In the genomic region with DNA sequence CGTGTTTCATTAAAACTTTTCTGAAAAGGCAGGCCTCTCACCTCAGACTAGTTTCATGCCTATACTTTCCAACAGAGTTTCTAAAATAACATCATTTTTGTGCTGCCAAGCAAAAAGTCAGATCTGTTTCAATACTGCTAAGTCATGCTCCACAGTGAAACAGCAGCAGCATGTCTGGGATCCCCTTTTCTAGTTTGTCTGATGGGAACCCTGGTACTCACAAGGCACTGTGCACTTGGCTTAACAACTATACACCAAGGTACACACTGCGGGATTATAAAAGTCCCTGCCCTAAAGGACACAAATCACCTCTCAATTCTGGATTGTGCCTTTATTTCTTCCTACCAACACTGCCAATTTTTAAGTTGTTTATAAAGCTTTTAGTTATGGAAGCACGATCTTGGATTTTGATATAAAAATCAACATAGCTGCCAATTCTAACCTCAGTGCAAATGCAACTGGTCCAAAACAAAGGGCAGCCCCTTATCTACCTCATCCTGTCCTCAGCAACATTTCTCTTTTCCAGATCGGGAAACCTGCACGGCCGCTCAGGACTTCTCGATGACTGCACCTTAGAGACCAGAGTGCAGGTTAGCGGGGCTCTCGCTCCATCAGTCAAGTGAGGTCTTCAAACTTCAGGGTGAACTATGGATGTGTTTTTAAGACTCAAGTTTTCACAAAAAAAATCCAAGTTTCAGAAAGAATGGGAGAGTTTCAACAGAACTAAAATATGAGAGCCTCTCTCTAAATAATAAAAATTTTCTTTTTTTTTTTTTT, we compare ENCODE assay signal across 1 cellular context.
A peak's percentile ranks its signal among the peaks of the same experiment; 100 is the strongest.
TF ChIP-seq lines count a peak whose summit lies in the region.

No MANE protein-coding gene starts in this region.

TF ChIP-seq in K562, 482 proteins besides CTCF, POLR2A, EP300 and RAD21 (continued from another document and continues in another):
- TF ChIP-seq, protein P1, sequence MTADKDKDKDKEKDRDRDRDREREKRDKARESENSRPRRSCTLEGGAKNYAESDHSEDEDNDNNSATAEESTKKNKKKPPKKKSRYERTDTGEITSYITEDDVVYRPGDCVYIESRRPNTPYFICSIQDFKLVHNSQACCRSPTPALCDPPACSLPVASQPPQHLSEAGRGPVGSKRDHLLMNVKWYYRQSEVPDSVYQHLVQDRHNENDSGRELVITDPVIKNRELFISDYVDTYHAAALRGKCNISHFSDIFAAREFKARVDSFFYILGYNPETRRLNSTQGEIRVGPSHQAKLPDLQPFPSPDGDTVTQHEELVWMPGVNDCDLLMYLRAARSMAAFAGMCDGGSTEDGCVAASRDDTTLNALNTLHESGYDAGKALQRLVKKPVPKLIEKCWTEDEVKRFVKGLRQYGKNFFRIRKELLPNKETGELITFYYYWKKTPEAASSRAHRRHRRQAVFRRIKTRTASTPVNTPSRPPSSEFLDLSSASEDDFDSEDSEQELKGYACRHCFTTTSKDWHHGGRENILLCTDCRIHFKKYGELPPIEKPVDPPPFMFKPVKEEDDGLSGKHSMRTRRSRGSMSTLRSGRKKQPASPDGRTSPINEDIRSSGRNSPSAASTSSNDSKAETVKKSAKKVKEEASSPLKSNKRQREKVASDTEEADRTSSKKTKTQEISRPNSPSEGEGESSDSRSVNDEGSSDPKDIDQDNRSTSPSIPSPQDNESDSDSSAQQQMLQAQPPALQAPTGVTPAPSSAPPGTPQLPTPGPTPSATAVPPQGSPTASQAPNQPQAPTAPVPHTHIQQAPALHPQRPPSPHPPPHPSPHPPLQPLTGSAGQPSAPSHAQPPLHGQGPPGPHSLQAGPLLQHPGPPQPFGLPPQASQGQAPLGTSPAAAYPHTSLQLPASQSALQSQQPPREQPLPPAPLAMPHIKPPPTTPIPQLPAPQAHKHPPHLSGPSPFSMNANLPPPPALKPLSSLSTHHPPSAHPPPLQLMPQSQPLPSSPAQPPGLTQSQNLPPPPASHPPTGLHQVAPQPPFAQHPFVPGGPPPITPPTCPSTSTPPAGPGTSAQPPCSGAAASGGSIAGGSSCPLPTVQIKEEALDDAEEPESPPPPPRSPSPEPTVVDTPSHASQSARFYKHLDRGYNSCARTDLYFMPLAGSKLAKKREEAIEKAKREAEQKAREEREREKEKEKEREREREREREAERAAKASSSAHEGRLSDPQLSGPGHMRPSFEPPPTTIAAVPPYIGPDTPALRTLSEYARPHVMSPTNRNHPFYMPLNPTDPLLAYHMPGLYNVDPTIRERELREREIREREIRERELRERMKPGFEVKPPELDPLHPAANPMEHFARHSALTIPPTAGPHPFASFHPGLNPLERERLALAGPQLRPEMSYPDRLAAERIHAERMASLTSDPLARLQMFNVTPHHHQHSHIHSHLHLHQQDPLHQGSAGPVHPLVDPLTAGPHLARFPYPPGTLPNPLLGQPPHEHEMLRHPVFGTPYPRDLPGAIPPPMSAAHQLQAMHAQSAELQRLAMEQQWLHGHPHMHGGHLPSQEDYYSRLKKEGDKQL (CRISPR knock-in tag; IDR thresholded peaks at IDR 0.05; ENCODE audit: borderline replicate concordance) = no peak
- peak; percentile 6 for TF ChIP-seq KDM5B (IDR thresholded peaks at IDR 0.05; ENCODE audit: insufficient replicate concordance, low read depth, low read length)
- no peak for TF ChIP-seq JUND (IDR thresholded peaks at IDR 0.05; ENCODE audit: borderline replicate concordance, low read depth, low read length)
- peak; percentile 15; the same call in 1 of the 3 replicates for TF ChIP-seq JUND (tag; IDR thresholded peaks at IDR 0.05; ENCODE audit: borderline replicate concordance, low read depth, low read length)
- TF ChIP-seq HMGN3 (IDR thresholded peaks at IDR 0.05; ENCODE audit: borderline replicate concordance, extremely low read depth, insufficient read length, low read depth, low read length) = no peak
- TF ChIP-seq ZNF41 (CRISPR knock-in tag; conservative IDR thresholded peaks at IDR 0.05) = no peak
- TF ChIP-seq, protein P2, sequence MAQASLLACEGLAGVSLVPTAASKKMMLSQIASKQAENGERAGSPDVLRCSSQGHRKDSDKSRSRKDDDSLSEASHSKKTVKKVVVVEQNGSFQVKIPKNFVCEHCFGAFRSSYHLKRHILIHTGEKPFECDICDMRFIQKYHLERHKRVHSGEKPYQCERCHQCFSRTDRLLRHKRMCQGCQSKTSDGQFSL (CRISPR knock-in tag; IDR thresholded peaks at IDR 0.05) = no peak
- TF ChIP-seq, protein P2 (tag; IDR thresholded peaks at IDR 0.05) = no peak
- TF ChIP-seq, protein P3, sequence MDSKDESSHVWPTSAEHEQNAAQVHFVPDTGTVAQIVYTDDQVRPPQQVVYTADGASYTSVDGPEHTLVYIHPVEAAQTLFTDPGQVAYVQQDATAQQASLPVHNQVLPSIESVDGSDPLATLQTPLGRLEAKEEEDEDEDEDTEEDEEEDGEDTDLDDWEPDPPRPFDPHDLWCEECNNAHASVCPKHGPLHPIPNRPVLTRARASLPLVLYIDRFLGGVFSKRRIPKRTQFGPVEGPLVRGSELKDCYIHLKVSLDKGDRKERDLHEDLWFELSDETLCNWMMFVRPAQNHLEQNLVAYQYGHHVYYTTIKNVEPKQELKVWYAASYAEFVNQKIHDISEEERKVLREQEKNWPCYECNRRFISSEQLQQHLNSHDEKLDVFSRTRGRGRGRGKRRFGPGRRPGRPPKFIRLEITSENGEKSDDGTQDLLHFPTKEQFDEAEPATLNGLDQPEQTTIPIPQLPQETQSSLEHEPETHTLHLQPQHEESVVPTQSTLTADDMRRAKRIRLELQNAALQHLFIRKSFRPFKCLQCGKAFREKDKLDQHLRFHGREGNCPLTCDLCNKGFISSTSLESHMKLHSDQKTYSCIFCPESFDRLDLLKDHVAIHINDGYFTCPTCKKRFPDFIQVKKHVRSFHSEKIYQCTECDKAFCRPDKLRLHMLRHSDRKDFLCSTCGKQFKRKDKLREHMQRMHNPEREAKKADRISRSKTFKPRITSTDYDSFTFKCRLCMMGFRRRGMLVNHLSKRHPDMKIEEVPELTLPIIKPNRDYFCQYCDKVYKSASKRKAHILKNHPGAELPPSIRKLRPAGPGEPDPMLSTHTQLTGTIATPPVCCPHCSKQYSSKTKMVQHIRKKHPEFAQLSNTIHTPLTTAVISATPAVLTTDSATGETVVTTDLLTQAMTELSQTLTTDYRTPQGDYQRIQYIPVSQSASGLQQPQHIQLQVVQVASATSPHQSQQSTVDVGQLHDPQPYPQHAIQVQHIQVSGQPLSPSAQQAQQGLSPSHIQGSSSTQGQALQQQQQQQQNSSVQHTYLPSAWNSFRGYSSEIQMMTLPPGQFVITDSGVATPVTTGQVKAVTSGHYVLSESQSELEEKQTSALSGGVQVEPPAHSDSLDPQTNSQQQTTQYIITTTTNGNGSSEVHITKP (IDR thresholded peaks at IDR 0.05; ENCODE audit: partially characterized antibody) = no peak
- TF ChIP-seq SMARCE1 (IDR thresholded peaks at IDR 0.05) = 0 out of 2 replicates have a peak, but pooled peaks have one; percentile 33
- no peak for TF ChIP-seq CCNT2 (IDR thresholded peaks at IDR 0.05; ENCODE audit: borderline replicate concordance, extremely low read depth, insufficient read length, low read depth, low read length)
- TF ChIP-seq, protein P4, sequence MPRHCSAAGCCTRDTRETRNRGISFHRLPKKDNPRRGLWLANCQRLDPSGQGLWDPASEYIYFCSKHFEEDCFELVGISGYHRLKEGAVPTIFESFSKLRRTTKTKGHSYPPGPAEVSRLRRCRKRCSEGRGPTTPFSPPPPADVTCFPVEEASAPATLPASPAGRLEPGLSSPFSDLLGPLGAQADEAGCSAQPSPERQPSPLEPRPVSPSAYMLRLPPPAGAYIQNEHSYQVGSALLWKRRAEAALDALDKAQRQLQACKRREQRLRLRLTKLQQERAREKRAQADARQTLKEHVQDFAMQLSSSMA (CRISPR knock-in tag; IDR thresholded peaks at IDR 0.05) = no peak
- TF ChIP-seq, protein P5, sequence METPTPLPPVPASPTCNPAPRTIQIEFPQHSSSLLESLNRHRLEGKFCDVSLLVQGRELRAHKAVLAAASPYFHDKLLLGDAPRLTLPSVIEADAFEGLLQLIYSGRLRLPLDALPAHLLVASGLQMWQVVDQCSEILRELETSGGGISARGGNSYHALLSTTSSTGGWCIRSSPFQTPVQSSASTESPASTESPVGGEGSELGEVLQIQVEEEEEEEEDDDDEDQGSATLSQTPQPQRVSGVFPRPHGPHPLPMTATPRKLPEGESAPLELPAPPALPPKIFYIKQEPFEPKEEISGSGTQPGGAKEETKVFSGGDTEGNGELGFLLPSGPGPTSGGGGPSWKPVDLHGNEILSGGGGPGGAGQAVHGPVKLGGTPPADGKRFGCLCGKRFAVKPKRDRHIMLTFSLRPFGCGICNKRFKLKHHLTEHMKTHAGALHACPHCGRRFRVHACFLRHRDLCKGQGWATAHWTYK (CRISPR knock-in tag; IDR thresholded peaks at IDR 0.05) = no peak
- no peak for TF ChIP-seq ZNF699 (CRISPR knock-in tag; IDR thresholded peaks at IDR 0.05; ENCODE audit: insufficient replicate concordance)
- no peak for TF ChIP-seq WHSC1 (IDR thresholded peaks at IDR 0.05; ENCODE audit: low read length)
- peak; percentile 66; the same call in 1 of the 2 replicates for TF ChIP-seq BACH1 (tag; IDR thresholded peaks at IDR 0.05)
- TF ChIP-seq, protein P6, sequence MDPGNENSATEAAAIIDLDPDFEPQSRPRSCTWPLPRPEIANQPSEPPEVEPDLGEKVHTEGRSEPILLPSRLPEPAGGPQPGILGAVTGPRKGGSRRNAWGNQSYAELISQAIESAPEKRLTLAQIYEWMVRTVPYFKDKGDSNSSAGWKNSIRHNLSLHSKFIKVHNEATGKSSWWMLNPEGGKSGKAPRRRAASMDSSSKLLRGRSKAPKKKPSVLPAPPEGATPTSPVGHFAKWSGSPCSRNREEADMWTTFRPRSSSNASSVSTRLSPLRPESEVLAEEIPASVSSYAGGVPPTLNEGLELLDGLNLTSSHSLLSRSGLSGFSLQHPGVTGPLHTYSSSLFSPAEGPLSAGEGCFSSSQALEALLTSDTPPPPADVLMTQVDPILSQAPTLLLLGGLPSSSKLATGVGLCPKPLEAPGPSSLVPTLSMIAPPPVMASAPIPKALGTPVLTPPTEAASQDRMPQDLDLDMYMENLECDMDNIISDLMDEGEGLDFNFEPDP (CRISPR knock-in tag; IDR thresholded peaks at IDR 0.05) = no peak
- TF ChIP-seq, protein P7, sequence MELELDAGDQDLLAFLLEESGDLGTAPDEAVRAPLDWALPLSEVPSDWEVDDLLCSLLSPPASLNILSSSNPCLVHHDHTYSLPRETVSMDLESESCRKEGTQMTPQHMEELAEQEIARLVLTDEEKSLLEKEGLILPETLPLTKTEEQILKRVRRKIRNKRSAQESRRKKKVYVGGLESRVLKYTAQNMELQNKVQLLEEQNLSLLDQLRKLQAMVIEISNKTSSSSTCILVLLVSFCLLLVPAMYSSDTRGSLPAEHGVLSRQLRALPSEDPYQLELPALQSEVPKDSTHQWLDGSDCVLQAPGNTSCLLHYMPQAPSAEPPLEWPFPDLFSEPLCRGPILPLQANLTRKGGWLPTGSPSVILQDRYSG (tag; conservative IDR thresholded peaks at IDR 0.05; ENCODE audit: low read depth) = no peak
- TF ChIP-seq, protein P8, sequence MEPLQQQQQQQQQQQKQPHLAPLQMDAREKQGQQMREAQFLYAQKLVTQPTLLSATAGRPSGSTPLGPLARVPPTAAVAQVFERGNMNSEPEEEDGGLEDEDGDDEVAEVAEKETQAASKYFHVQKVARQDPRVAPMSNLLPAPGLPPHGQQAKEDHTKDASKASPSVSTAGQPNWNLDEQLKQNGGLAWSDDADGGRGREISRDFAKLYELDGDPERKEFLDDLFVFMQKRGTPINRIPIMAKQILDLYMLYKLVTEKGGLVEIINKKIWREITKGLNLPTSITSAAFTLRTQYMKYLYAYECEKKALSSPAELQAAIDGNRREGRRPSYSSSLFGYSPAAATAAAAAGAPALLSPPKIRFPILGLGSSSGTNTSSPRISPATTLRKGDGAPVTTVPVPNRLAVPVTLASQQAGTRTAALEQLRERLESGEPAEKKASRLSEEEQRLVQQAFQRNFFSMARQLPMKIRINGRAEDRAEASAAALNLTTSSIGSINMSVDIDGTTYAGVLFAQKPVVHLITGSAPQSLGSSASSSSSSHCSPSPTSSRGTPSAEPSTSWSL (CRISPR knock-in tag; IDR thresholded peaks at IDR 0.05; ENCODE audit: borderline replicate concordance) = no peak
- peak; percentile 29; the same call in 1 of the 2 replicates for TF ChIP-seq CTBP1 (IDR thresholded peaks at IDR 0.05; ENCODE audit: borderline replicate concordance)
- no peak for TF ChIP-seq NCOA6 (IDR thresholded peaks at IDR 0.05)
- TF ChIP-seq, protein P9, sequence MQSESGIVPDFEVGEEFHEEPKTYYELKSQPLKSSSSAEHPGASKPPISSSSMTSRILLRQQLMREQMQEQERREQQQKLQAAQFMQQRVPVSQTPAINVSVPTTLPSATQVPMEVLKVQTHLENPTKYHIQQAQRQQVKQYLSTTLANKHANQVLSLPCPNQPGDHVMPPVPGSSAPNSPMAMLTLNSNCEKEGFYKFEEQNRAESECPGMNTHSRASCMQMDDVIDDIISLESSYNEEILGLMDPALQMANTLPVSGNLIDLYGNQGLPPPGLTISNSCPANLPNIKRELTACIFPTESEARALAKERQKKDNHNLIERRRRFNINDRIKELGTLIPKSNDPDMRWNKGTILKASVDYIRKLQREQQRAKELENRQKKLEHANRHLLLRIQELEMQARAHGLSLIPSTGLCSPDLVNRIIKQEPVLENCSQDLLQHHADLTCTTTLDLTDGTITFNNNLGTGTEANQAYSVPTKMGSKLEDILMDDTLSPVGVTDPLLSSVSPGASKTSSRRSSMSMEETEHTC (IDR thresholded peaks at IDR 0.05) = no peak
- no peak for TF ChIP-seq POLR2AphosphoS2 (IDR thresholded peaks at IDR 0.05; ENCODE audit: low read length)
- TF ChIP-seq ZNF217 (CRISPR knock-in tag; IDR thresholded peaks at IDR 0.05) = no peak
- TF ChIP-seq SIN3A (IDR thresholded peaks at IDR 0.05; ENCODE audit: borderline replicate concordance in 2 of 2, control insufficient read depth in 1 of 2, low read depth in 2 of 2, low read length in 2 of 2) = no peak
- TF ChIP-seq PPARD (CRISPR knock-in tag; IDR thresholded peaks at IDR 0.05) = no peak
- TF ChIP-seq KLF16 (IDR thresholded peaks at IDR 0.05) = no peak
- peak; percentile 64 for TF ChIP-seq SMARCA4 (IDR thresholded peaks at IDR 0.05)
- TF ChIP-seq, protein P10, sequence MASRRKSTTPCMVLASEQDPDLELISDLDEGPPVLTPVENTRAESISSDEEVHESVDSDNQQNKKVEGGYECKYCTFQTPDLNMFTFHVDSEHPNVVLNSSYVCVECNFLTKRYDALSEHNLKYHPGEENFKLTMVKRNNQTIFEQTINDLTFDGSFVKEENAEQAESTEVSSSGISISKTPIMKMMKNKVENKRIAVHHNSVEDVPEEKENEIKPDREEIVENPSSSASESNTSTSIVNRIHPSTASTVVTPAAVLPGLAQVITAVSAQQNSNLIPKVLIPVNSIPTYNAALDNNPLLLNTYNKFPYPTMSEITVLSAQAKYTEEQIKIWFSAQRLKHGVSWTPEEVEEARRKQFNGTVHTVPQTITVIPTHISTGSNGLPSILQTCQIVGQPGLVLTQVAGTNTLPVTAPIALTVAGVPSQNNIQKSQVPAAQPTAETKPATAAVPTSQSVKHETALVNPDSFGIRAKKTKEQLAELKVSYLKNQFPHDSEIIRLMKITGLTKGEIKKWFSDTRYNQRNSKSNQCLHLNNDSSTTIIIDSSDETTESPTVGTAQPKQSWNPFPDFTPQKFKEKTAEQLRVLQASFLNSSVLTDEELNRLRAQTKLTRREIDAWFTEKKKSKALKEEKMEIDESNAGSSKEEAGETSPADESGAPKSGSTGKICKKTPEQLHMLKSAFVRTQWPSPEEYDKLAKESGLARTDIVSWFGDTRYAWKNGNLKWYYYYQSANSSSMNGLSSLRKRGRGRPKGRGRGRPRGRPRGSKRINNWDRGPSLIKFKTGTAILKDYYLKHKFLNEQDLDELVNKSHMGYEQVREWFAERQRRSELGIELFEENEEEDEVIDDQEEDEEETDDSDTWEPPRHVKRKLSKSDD (conservative IDR thresholded peaks at IDR 0.05; ENCODE audit: low read length) = no peak
- TF ChIP-seq NR2C2 (CRISPR knock-in tag; IDR thresholded peaks at IDR 0.05) = no peak
- no peak for TF ChIP-seq NR2C2 (tag; IDR thresholded peaks at IDR 0.05)
- no peak for TF ChIP-seq TAF1 (IDR thresholded peaks at IDR 0.05; ENCODE audit: control insufficient read depth, extremely low read depth, insufficient read depth, low read length, severe bottlenecking)
